In genomic region chr18:9613550-9614400, GRCh38 we compare ENCODE assay signal across 8 cellular contexts. TPM values are rescaled to one million over a fixed set of nuclear protein-coding genes. Genes with fewer than 3 reads are reported as not detected.
DNase-seq lines count a peak whose midpoint lies in the region; ATAC-seq and TF ChIP-seq lines count a peak whose summit lies in the region.

No MANE protein-coding gene starts in this region.

- H3K36me3 ChIP-seq in CD8-positive, alpha-beta T cell (ENCODE audit: insufficient read depth, low read length) = no peaks in the 10 kb centered on the region
- H3K36me3 ChIP-seq in RWPE2 (ENCODE audit: low read depth) (peaks cover 44% of the 10 kb centered on the region), osteoblast (ENCODE audit: insufficient read depth, low read length) (peaks cover 10% of the 10 kb centered on the region), upper lobe of left lung (peaks cover 0 to 14% (median 5%) of the 10 kb centered on the region in 4 donors)

- ATAC-seq in CD8-positive, alpha-beta T cell = peak; percentile 22
- ATAC-seq in GM19397 (IDR thresholded peaks at IDR 0.05; ENCODE audit: unreplicated experiment) = peak; percentile 40
- peak; percentile 33 for ATAC-seq in HG03521 (IDR thresholded peaks at IDR 0.05; ENCODE audit: unreplicated experiment)
- peak; percentile 37 for ATAC-seq in RWPE2 (ENCODE audit: low read depth)
- ATAC-seq in activated naive CD4-positive, alpha-beta T cell treated with anti-CD3 and anti-CD28 coated beads, Interleukin-2, amount 50 U/mL, for 72 hours = peak; percentile 33 to 63
- ATAC-seq in Right ventricle myocardium superior (ENCODE audit: poor library complexity) = peak; percentile 60
- peak; percentile 72 to 80 for ATAC-seq in upper lobe of left lung (ENCODE audit: low FRiP score in 2 of 2)

- peak overlapping the region; percentile 86 for H3K4me2 ChIP-seq in osteoblast (ENCODE audit: insufficient read depth, low read length)

- peak in 2 of 4 donors; percentile 52 to 56 for TF ChIP-seq POLR2A in upper lobe of left lung (IDR thresholded peaks at IDR 0.05)

- POLR2A ChIA-PET in CD8-positive, alpha-beta T cell (lab: Charles Lee) = no interaction called here

- H3K4me3 Mint-ChIP-seq in CD8-positive, alpha-beta T cell = peak overlapping the region; percentile 94

- H3K79me2 ChIP-seq in osteoblast (ENCODE audit: insufficient read depth, low read length) = peaks cover 51% of the 10 kb centered on the region

- peak overlapping the region; percentile 89 for H3K27ac Mint-ChIP-seq in CD8-positive, alpha-beta T cell
- H3K27ac Mint-ChIP-seq in activated naive CD4-positive, alpha-beta T cell treated with anti-CD3 and anti-CD28 coated beads, Interleukin-2, amount 50 U/mL, for 72 hours = peak overlapping the region; percentile 77 to 90

- peak overlapping the region; percentile 4 for H3K27ac ChIP-seq in CD8-positive, alpha-beta T cell (ENCODE audit: low read depth, low read length)
- H3K27ac ChIP-seq in RWPE2 (ENCODE audit: poor library complexity, severe bottlenecking) (peak overlapping the region; percentile 98), osteoblast (ENCODE audit: low read depth, low read length) (peak overlapping the region; percentile 82), upper lobe of left lung (peak overlapping the region; percentile 96 to 99 (median 98))

- H3K27me3 ChIP-seq in CD8-positive, alpha-beta T cell (ENCODE audit: insufficient read depth, low read length) = no peaks in the 10 kb centered on the region
- H3K27me3 ChIP-seq in RWPE2 (ENCODE audit: insufficient read depth, poor library complexity, severe bottlenecking) (no peaks in the 10 kb centered on the region), osteoblast (ENCODE audit: insufficient read depth, low read length) (no peaks in the 10 kb centered on the region), upper lobe of left lung (no peaks in the 10 kb centered on the region)

- peak overlapping the region; percentile 64 for H3K4me3 ChIP-seq in CD8-positive, alpha-beta T cell (ENCODE audit: low read depth, low read length)
- peak overlapping the region; percentile 94 for H3K4me3 ChIP-seq in RWPE2 (ENCODE audit: severe bottlenecking)
- peak overlapping the region; percentile 91 for H3K4me3 ChIP-seq in osteoblast (ENCODE audit: insufficient read depth, low read length)
- H3K4me3 ChIP-seq in upper lobe of left lung = peak overlapping the region; percentile 61 to 87 (median 72)

- H3K9me3 Mint-ChIP-seq in CD8-positive, alpha-beta T cell = no peaks in the 10 kb centered on the region
- H3K9me3 Mint-ChIP-seq in activated naive CD4-positive, alpha-beta T cell treated with anti-CD3 and anti-CD28 coated beads, Interleukin-2, amount 50 U/mL, for 72 hours = no peaks in the 10 kb centered on the region

- no peaks in the 10 kb centered on the region for H3K9me3 ChIP-seq in CD8-positive, alpha-beta T cell (ENCODE audit: low read length)
- no peaks in the 10 kb centered on the region for H3K9me3 ChIP-seq in RWPE2 (ENCODE audit: severe bottlenecking)
- H3K9me3 ChIP-seq in osteoblast (ENCODE audit: low read depth, low read length) = no peaks in the 10 kb centered on the region
- no peaks in the 10 kb centered on the region for H3K9me3 ChIP-seq in upper lobe of left lung

- no peak for TF ChIP-seq CTCF in CD8-positive, alpha-beta T cell (IDR thresholded peaks at IDR 0.05)
- TF ChIP-seq CTCF in RWPE2 (IDR thresholded peaks at IDR 0.05; ENCODE audit: poor library complexity, severe bottlenecking) = peak; percentile 2
- no peak for TF ChIP-seq CTCF in osteoblast (IDR thresholded peaks at IDR 0.05; ENCODE audit: extremely low read depth, low read depth, low read length)
- TF ChIP-seq CTCF in upper lobe of left lung (IDR thresholded peaks at IDR 0.05) = peak in 1 of 6 experiments; percentile 21

- peaks cover 43% of the 10 kb centered on the region for H4K20me1 ChIP-seq in osteoblast (ENCODE audit: insufficient read depth, low read length)

- intact Hi-C loops in CD8-positive, alpha-beta T cell (cut with DNase I, micrococcal nuclease) = loop anchor here (1.0 to 10.0 kb wide), 17 partner anchors 59 to 1006 kb away; partner anchors contain the start of genes MTCL1 (in 2 of the 2), NAPG (in 2 of the 2), NDUFV2 (in 2 of the 2) and RAB12 (in 2 of the 2)
- intact Hi-C loops in Right ventricle myocardium superior (cut with DNase I) = no loop called here

- peaks cover 41% of the 10 kb centered on the region for H3K4me1 Mint-ChIP-seq in CD8-positive, alpha-beta T cell (ENCODE audit: low read depth)

- H3K4me1 ChIP-seq in CD8-positive, alpha-beta T cell (ENCODE audit: insufficient read depth, low read length) = peaks cover 20% of the 10 kb centered on the region
- H3K4me1 ChIP-seq in RWPE2 (ENCODE audit: insufficient read depth, poor library complexity, severe bottlenecking) (peaks cover 64% of the 10 kb centered on the region), osteoblast (ENCODE audit: insufficient read depth, low read length) (peaks cover 46% of the 10 kb centered on the region), upper lobe of left lung (peaks cover 33 to 38% (median 36%) of the 10 kb centered on the region in 4 donors)

- peak overlapping the region; percentile 83 for H2AFZ ChIP-seq in osteoblast (ENCODE audit: low read length)

- no peaks in the 10 kb centered on the region for H3K27me3 Mint-ChIP-seq in CD8-positive, alpha-beta T cell (ENCODE audit: low read depth)

- H3K36me3 Mint-ChIP-seq in CD8-positive, alpha-beta T cell = peaks cover 13% of the 10 kb centered on the region
- peaks cover 17 to 20% of the 10 kb centered on the region in 2 donors for H3K36me3 Mint-ChIP-seq in activated naive CD4-positive, alpha-beta T cell treated with anti-CD3 and anti-CD28 coated beads, Interleukin-2, amount 50 U/mL, for 72 hours

- CTCF ChIA-PET in CD8-positive, alpha-beta T cell (lab: Charles Lee) = interaction anchor here (1.5 to 1.7 kb wide), 2 partner anchors 13 to 56 kb away, joined by 5 to 9 read pairs; no protein-coding TSS in a partner anchor

- peak in 6 of 7 experiments; percentile 24 to 64 (median 33) for DNase-seq in CD8-positive, alpha-beta T cell
- DNase-seq in RWPE2 (ENCODE audit: low spot score) (peak; percentile 61), Right ventricle myocardium superior (peak; percentile 78), osteoblast (ENCODE audit: insufficient read length, low spot score, missing footprints) (peak; percentile 92), upper lobe of left lung (peak; percentile 60 to 94)
- peak; percentile 43 to 63 for DNase-seq in activated naive CD4-positive, alpha-beta T cell treated with anti-CD3 and anti-CD28 coated beads, Interleukin-2, amount 50 U/mL, for 72 hours (ENCODE audit: low spot score in 2 of 2)

- TF ChIP-seq EP300 in upper lobe of left lung (IDR thresholded peaks at IDR 0.05) = no peak

- 0 to 2% methylated on average over 24 to 38 of the region's 78 CpGs for WGBS in upper lobe of left lung, 2 donors

RNA-seq across cellular contexts. Expression of gene PPP4R1, which starts 0.6 kb away (rescaled TPM):
- total RNA-seq in CD8-positive, alpha-beta T cell = 10 to 100 TPM; 35.1 to 40.1 TPM
- 10 to 100 TPM; 22.6 to 26.7 TPM for total RNA-seq in activated naive CD4-positive, alpha-beta T cell treated with anti-CD3 and anti-CD28 coated beads, Interleukin-2, amount 50 U/mL, for 72 hours
- total RNA-seq in Right ventricle myocardium superior (55.4 TPM), osteoblast (138 and 143 TPM in 2 replicates), upper lobe of left lung (100 to 1,000 TPM; 125 to 239 (median 189) TPM)

Comparison
In these comparisons a context has a peak if more than half of its experiments do, and no peak if none do; other contexts are left out.
1. Peak in every context shown above with its lines: DNase-seq, ATAC-seq, H3K4me3 ChIP-seq and H3K27ac ChIP-seq.
2. ATAC-seq: peak in every context shown above with its lines; median percentile 76 in upper lobe of left lung; 60 in Right ventricle myocardium superior; 48 in activated naive CD4-positive, alpha-beta T cell treated with anti-CD3 and anti-CD28 coated beads, Interleukin-2, amount 50 U/mL, for 72 hours; 40 in GM19397; 37 in RWPE2; 33 in HG03521; 22 in CD8-positive, alpha-beta T cell.
3. DNase-seq: peak in every context shown above with its lines; median percentile 92 in osteoblast; 78 in Right ventricle myocardium superior; 77 in upper lobe of left lung; 61 in RWPE2; 53 in activated naive CD4-positive, alpha-beta T cell treated with anti-CD3 and anti-CD28 coated beads, Interleukin-2, amount 50 U/mL, for 72 hours; 33 in CD8-positive, alpha-beta T cell.
4. H3K27ac ChIP-seq: peak in every context shown above with its lines; median percentile 98 in RWPE2; 98 in upper lobe of left lung; 82 in osteoblast; 4 in CD8-positive, alpha-beta T cell.